In genomic region chr19:8150178-8150865, GRCh38 we compare ENCODE assay signal across 1 cellular context.
TF ChIP-seq lines count a peak whose summit lies in the region.

No MANE protein-coding gene starts in this region.

TF ChIP-seq in HepG2, 621 proteins besides CTCF, POLR2A, EP300 and RAD21 (continued from another document):
- TF ChIP-seq FOXP4 (CRISPR knock-in tag; IDR thresholded peaks at IDR 0.05) (0 out of 2 replicates have a peak, but pooled peaks have one; percentile 33), NAIF1 (CRISPR knock-in tag; IDR thresholded peaks at IDR 0.05; ENCODE audit: borderline replicate concordance) (0 out of 2 replicates have a peak, but pooled peaks have one; percentile 39), HDAC1 (CRISPR knock-in tag; IDR thresholded peaks at IDR 0.05) (0 out of 2 replicates have a peak, but pooled peaks have one; percentile 34), PHF21A (CRISPR knock-in tag; IDR thresholded peaks at IDR 0.05) (peak; percentile 50; the same call in 1 of the 2 replicates), TFDP2 (CRISPR knock-in tag; IDR thresholded peaks at IDR 0.05) (peak; percentile 72), ZNF563 (CRISPR knock-in tag; IDR thresholded peaks at IDR 0.05) (no peak), HNF4A (CRISPR knock-in tag; IDR thresholded peaks at IDR 0.05) (peak; percentile 61), SRF (IDR thresholded peaks at IDR 0.05; ENCODE audit: low read depth, low read length) (no peak), SIN3A (IDR thresholded peaks at IDR 0.05; ENCODE audit: borderline replicate concordance, low read depth, low read length) (peak; percentile 17; the same call in 1 of the 2 replicates), ZNF770 (CRISPR knock-in tag; IDR thresholded peaks at IDR 0.05) (peak; percentile 80), ZNF121 (CRISPR knock-in tag; IDR thresholded peaks at IDR 0.05) (peak; percentile 78)
